Comparison of ENCODE assay signal across 15 cellular contexts in genomic region chr19:36207605-36208252, GRCh38. TPM values are rescaled to one million over a fixed set of nuclear protein-coding genes. Genes with fewer than 3 reads are reported as not detected.
DNase-seq lines count a peak whose midpoint lies in the region; ATAC-seq and TF ChIP-seq lines count a peak whose summit lies in the region.
"Had no signal": no experiment of that assay in that cellular context is flagged by ENCODE, and none has a peak within 500 bp of the region (broad histone marks: within the 10 kb centered on the region; RNA-seq: fewer than 3 reads in every experiment).

No MANE protein-coding gene starts in this region.

- H3K27me3 Mint-ChIP-seq in neural crest cell (ENCODE audit: low read depth) = no peaks in the 10 kb centered on the region
- H3K27me3 Mint-ChIP-seq in HFFc6 (ENCODE audit: insufficient read depth) = no peaks in the 10 kb centered on the region

- no peak overlapping the region for H3K27ac Mint-ChIP-seq in neural crest cell (ENCODE audit: unreplicated experiment)
- H3K27ac Mint-ChIP-seq in HFFc6 = no peak overlapping the region
- H3K27ac Mint-ChIP-seq: CD8-positive, alpha-beta T cell had no signal

- peak overlapping the region; percentile 23 for H3K4me3 Mint-ChIP-seq in neural crest cell
- no peak overlapping the region for H3K4me3 Mint-ChIP-seq in HFFc6
- H3K4me3 Mint-ChIP-seq: CD8-positive, alpha-beta T cell had no signal

- peaks cover under 1% of the 10 kb centered on the region for H3K36me3 Mint-ChIP-seq in neural crest cell (ENCODE audit: low read depth)
- H3K36me3 Mint-ChIP-seq in HFFc6 (ENCODE audit: low read depth) = 0 out of 2 replicates have a peak, but pooled peaks cover 8% of the 10 kb centered on the region

- DNase-seq in NOMO-1 (lab: John Stamatoyannopoulos, UW; ENCODE audit: unreplicated experiment in 2 of 2) = peak; percentile 27 to 59
- no peak for DNase-seq in neural crest cell (ENCODE audit: low read depth, low spot score)
- DNase-seq in HFFc6 = no peak
- no peak for DNase-seq in NCI-H146 (lab: John Stamatoyannopoulos, UW)
- no peak for DNase-seq in NCI-H82 (lab: John Stamatoyannopoulos, UW)
- DNase-seq: activated CD4-positive, CD25-positive, alpha-beta regulatory T cell; CD8-positive, alpha-beta T cell; foreskin keratinocyte; GF-D8; NCI-H187 treated with DMSO at 0.1 percent for 48 hours; NCI-H748 treated with DMSO at 0.1 percent for 48 hours had no signal

- ATAC-seq in GM18520 (IDR thresholded peaks at IDR 0.05; ENCODE audit: unreplicated experiment) = peak; percentile 81
- ATAC-seq in HG02759 (IDR thresholded peaks at IDR 0.05; ENCODE audit: unreplicated experiment) = peak; percentile 84
- ATAC-seq: CD8-positive, alpha-beta T cell; foreskin keratinocyte; sciatic nerve had no signal

- no peak for TF ChIP-seq CTCF in neural crest cell (conservative IDR thresholded peaks at IDR 0.05)
- TF ChIP-seq CTCF in HFFc6 (IDR thresholded peaks at IDR 0.05) = no peak

- H3K4me1 Mint-ChIP-seq in neural crest cell = no peaks in the 10 kb centered on the region
- H3K4me1 Mint-ChIP-seq in HFFc6 (ENCODE audit: low read depth) = no peaks in the 10 kb centered on the region

- no peaks in the 10 kb centered on the region for H3K9me3 Mint-ChIP-seq in neural crest cell
- no peaks in the 10 kb centered on the region for H3K9me3 Mint-ChIP-seq in HFFc6
- H3K9me3 Mint-ChIP-seq: CD8-positive, alpha-beta T cell had no signal

RNA-seq across cellular contexts. Expression of gene ZNF565, which starts 6.7 kb away (rescaled TPM):
- total RNA-seq in neural crest cell = 5.6 and 6.6 TPM in 2 replicates
- 1 to 10 TPM; 2.7 to 3.7 (median 3.1) TPM for total RNA-seq in HFFc6 (2021; fragmentation: NEBNext Ultra II Directional; extraction: Animal tissue kit (Norgen Biotek cat#: 25700))

RNA-seq across cellular contexts. Expression of gene ZNF146, which starts 7.2 kb away (rescaled TPM):
- 88.0 and 90.5 TPM in 2 replicates for total RNA-seq in neural crest cell
- total RNA-seq in HFFc6 (2021; fragmentation: NEBNext Ultra II Directional; extraction: Animal tissue kit (Norgen Biotek cat#: 25700)) = 10 to 100 TPM; 49.7 to 58.2 (median 56.6) TPM

RNA-seq across cellular contexts. Expression of gene COX7A1, which starts 55.5 kb away (rescaled TPM):
- total RNA-seq in neural crest cell = not detected in 2 replicates
- total RNA-seq in HFFc6 (2021; fragmentation: NEBNext Ultra II Directional; extraction: Animal tissue kit (Norgen Biotek cat#: 25700)) = 100 to 1,000 TPM in 2 of 6 experiments, 10 to 100 TPM in 4; 59.8 to 139 (median 85.5) TPM
- total RNA-seq: CD8-positive, alpha-beta T cell; SK-MEL-5 had no signal

Comparison
In these comparisons a context has a peak if more than half of its experiments do, and no peak if none do; other contexts are left out.
1. DNase-seq: peak in NOMO-1 (2 of 2); none in neural crest cell (single experiment), HFFc6 (single experiment), NCI-H146 (single experiment) and NCI-H82 (single experiment).
2. RNA of gene COX7A1, which starts 55.5 kb away (total RNA-seq): 59.8 to 139 TPM in HFFc6; not detected in neural crest cell; every median in the first group is over 10 times any median in the second.